23 cellular contexts compared by ENCODE assay signal in the genomic region with DNA sequence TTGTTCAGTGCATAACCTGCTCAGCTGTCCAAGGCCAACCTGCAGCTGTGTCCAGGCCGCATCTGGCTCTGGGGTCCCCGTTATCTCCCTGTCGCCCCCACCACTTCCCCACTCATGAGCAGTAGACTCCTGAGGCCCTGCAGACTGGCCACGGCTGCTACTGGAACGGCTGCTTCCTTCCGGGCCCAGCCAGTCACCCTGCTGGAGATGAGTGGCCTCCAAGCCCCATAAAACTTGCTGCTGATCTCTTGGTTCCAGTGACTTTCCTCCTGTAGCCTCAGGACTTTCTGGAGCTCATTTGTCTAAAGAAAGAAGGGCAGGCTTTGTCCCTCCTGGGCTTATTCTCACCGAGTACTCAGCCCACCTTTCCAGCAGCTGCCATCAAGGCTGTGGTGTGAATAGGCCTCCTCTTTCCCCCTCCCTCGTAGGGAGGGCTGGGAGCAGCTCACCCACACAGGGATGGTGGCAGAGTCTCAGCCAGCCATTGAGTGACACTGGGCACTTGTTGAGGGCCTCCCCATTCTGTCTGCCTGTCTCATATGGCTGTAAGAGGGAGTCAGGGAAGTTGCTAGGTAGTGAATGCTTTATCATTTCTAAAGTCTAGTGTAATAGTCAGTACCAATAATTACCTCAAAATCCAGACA.
"Had no signal": no experiment of that assay in that cellular context is flagged by ENCODE, and none has a peak within 500 bp of the region (broad histone marks: within the 10 kb centered on the region; RNA-seq: fewer than 3 reads in every experiment).

No MANE protein-coding gene starts in this region.

- H3K4me3 Mint-ChIP-seq: activated CD4-positive, alpha-beta memory T cell treated with anti-CD3 and anti-CD28 coated beads, Interleukin-2, amount 10 ng/mL, durations not matched to agents 7 days and 5 days; activated naive CD4-positive, alpha-beta T cell treated with anti-CD3 and anti-CD28 coated beads, Interleukin-2, amount 10 ng/mL, durations not matched to agents 7 days and 5 days; activated T-cell treated with anti-CD3 and anti-CD28 coated beads, Interleukin-2, amount 50 U/mL, for 72 hours; natural killer cell; stimulated activated naive B cell treated with anti-CD40 and anti-IgM and Interleukin-4, amounts not matched to agents 10 μg/mL and 1 μg/mL and 100 μg/mL, for 72 hours; T-helper 17 cell had no signal

- H3K36me3 Mint-ChIP-seq: activated naive CD4-positive, alpha-beta T cell treated with anti-CD3 and anti-CD28 coated beads, Interleukin-2, amount 10 ng/mL, durations not matched to agents 7 days and 5 days; natural killer cell; stimulated activated naive B cell treated with anti-CD40 and anti-IgM and Interleukin-4, amounts not matched to agents 10 μg/mL and 1 μg/mL and 100 μg/mL, for 72 hours had no signal

- H3K36me3 ChIP-seq: lower lobe of right lung, thyroid gland had no signal

- H3K27ac ChIP-seq: foreskin keratinocyte, lower lobe of right lung, parathyroid adenoma, thyroid gland had no signal

- ATAC-seq: activated T-cell treated with anti-CD3 and anti-CD28 coated beads, Interleukin-2, amount 50 U/mL, for 72 hours; foreskin keratinocyte; left lobe of liver; lower lobe of right lung; natural killer cell; right cardiac atrium; stimulated activated naive B cell treated with anti-CD40 and anti-IgM and Interleukin-4, amounts not matched to agents 10 μg/mL and 1 μg/mL and 100 μg/mL, for 72 hours; T-helper 17 cell had no signal

- H3K4me2 ChIP-seq: smooth muscle cell had no signal

- H3K9me3 Mint-ChIP-seq: activated naive CD4-positive, alpha-beta T cell treated with anti-CD3 and anti-CD28 coated beads, Interleukin-2, amount 10 ng/mL, durations not matched to agents 7 days and 5 days; activated T-cell treated with anti-CD3 and anti-CD28 coated beads, Interleukin-2, amount 50 U/mL, for 72 hours; natural killer cell; stimulated activated naive B cell treated with anti-CD40 and anti-IgM and Interleukin-4, amounts not matched to agents 10 μg/mL and 1 μg/mL and 100 μg/mL, for 72 hours had no signal

- H2AFZ ChIP-seq: parathyroid adenoma had no signal

- DNase-seq: activated CD4-positive, alpha-beta memory T cell treated with anti-CD3 and anti-CD28 coated beads, Interleukin-2, amount 10 ng/mL, durations not matched to agents 7 days and 5 days; activated CD4-positive, alpha-beta T cell treated with anti-CD3 and anti-CD28 coated beads for 4 hours; activated CD4-positive, CD25-positive, alpha-beta regulatory T cell; activated effector memory CD4-positive, alpha-beta T cell treated with anti-CD3 and anti-CD28 coated beads, Interleukin-2, amount 50 U/mL, for 16 hours; activated naive CD4-positive, alpha-beta T cell treated with anti-CD3 and anti-CD28 coated beads, Interleukin-2, amount 10 ng/mL, durations not matched to agents 7 days and 5 days; activated T-cell treated with anti-CD3 and anti-CD28 coated beads, Interleukin-2, amount 50 U/mL, for 72 hours; amygdala; cortex of kidney; erythroblast; foreskin keratinocyte; lower lobe of right lung; natural killer cell; nucleus accumbens; right cardiac atrium; stimulated activated CD4-positive, alpha-beta T cell treated with anti-CD3 and anti-CD28 coated beads, Interleukin-2, amount 100 ng/mL, for 48 hours; stimulated activated CD8-positive, alpha-beta memory T cell treated with anti-CD3 and anti-CD28 coated beads, Interleukin-4, amount 100 ng/mL, for 48 hours; stimulated activated naive B cell treated with anti-CD40 and anti-IgM and Interleukin-4, amounts not matched to agents 10 μg/mL and 1 μg/mL and 100 μg/mL, for 72 hours; substantia nigra; T-helper 17 cell; thyroid gland had no signal

- H3K4me3 ChIP-seq: lower lobe of right lung, smooth muscle cell, thyroid gland had no signal

- H3K27me3 Mint-ChIP-seq: activated CD4-positive, alpha-beta memory T cell treated with anti-CD3 and anti-CD28 coated beads, Interleukin-2, amount 10 ng/mL, durations not matched to agents 7 days and 5 days; activated naive CD4-positive, alpha-beta T cell treated with anti-CD3 and anti-CD28 coated beads, Interleukin-2, amount 10 ng/mL, durations not matched to agents 7 days and 5 days; stimulated activated naive B cell treated with anti-CD40 and anti-IgM and Interleukin-4, amounts not matched to agents 10 μg/mL and 1 μg/mL and 100 μg/mL, for 72 hours; T-helper 17 cell had no signal

- H3K4me1 ChIP-seq: foreskin keratinocyte, lower lobe of right lung, parathyroid adenoma, thyroid gland had no signal

- H3K9me3 ChIP-seq: lower lobe of right lung, thyroid gland had no signal

- H3K9ac ChIP-seq: parathyroid adenoma had no signal

- H3K4me1 Mint-ChIP-seq: activated CD4-positive, alpha-beta memory T cell treated with anti-CD3 and anti-CD28 coated beads, Interleukin-2, amount 10 ng/mL, durations not matched to agents 7 days and 5 days; activated naive CD4-positive, alpha-beta T cell treated with anti-CD3 and anti-CD28 coated beads, Interleukin-2, amount 10 ng/mL, durations not matched to agents 7 days and 5 days; natural killer cell; stimulated activated naive B cell treated with anti-CD40 and anti-IgM and Interleukin-4, amounts not matched to agents 10 μg/mL and 1 μg/mL and 100 μg/mL, for 72 hours; T-helper 17 cell had no signal

- H3K27me3 ChIP-seq: foreskin keratinocyte, thyroid gland had no signal

- H3K79me2 ChIP-seq: parathyroid adenoma had no signal

- H3K27ac Mint-ChIP-seq: activated CD4-positive, alpha-beta memory T cell treated with anti-CD3 and anti-CD28 coated beads, Interleukin-2, amount 10 ng/mL, durations not matched to agents 7 days and 5 days; activated naive CD4-positive, alpha-beta T cell treated with anti-CD3 and anti-CD28 coated beads, Interleukin-2, amount 10 ng/mL, durations not matched to agents 7 days and 5 days; activated T-cell treated with anti-CD3 and anti-CD28 coated beads, Interleukin-2, amount 50 U/mL, for 72 hours; natural killer cell; stimulated activated naive B cell treated with anti-CD40 and anti-IgM and Interleukin-4, amounts not matched to agents 10 μg/mL and 1 μg/mL and 100 μg/mL, for 72 hours; T-helper 17 cell had no signal
